ENCODE assay signal across 26 cellular contexts in genomic region chr7:38798552-38799267, GRCh38.
"Had no signal": no experiment of that assay in that cellular context is flagged by ENCODE, and none has a peak within 500 bp of the region (broad histone marks: within the 10 kb centered on the region; RNA-seq: fewer than 3 reads in every experiment).

No MANE protein-coding gene starts in this region.

- H3K4me2 ChIP-seq: smooth muscle cell had no signal

- H3K4me1 Mint-ChIP-seq: activated B cell treated with CpG ODN at 0.5 μM for 24 hours; mesothelial cell of epicardium; naive thymus-derived CD8-positive, alpha-beta T cell; neural crest cell; stimulated activated memory B cell treated with anti-CD40 and anti-IgM and Interleukin-4, amounts not matched to agents 10 μg/mL and 1 μg/mL and 100 μg/mL, for 72 hours; stimulated activated naive CD8-positive, alpha-beta T cell treated with anti-CD3 and anti-CD28 coated beads, Interleukin-15, amount 100 ng/mL, for 72 hours had no signal

- H3K9me3 ChIP-seq: adrenal gland, body of pancreas, right atrium auricular region, uterus had no signal

- H3K4me1 ChIP-seq: adrenal gland, body of pancreas, right atrium auricular region, uterus had no signal

- H3K27me3 Mint-ChIP-seq: activated B cell treated with CpG ODN at 0.5 μM for 24 hours; activated naive CD8-positive, alpha-beta T cell; naive thymus-derived CD8-positive, alpha-beta T cell; stimulated activated memory B cell treated with anti-CD40 and anti-IgM and Interleukin-4, amounts not matched to agents 10 μg/mL and 1 μg/mL and 100 μg/mL, for 72 hours; stimulated activated naive CD8-positive, alpha-beta T cell treated with anti-CD3 and anti-CD28 coated beads, Interleukin-15, amount 100 ng/mL, for 72 hours; type B pancreatic cell had no signal

- H3K36me3 Mint-ChIP-seq: mesothelial cell of epicardium, type B pancreatic cell had no signal

- H3K4me3 ChIP-seq: adrenal gland, body of pancreas, right atrium auricular region, smooth muscle cell, uterus had no signal

- H3K4me3 Mint-ChIP-seq: activated B cell treated with CpG ODN at 0.5 μM for 24 hours; activated naive CD8-positive, alpha-beta T cell; mesothelial cell of epicardium; naive thymus-derived CD8-positive, alpha-beta T cell; neural crest cell; stimulated activated memory B cell treated with anti-CD40 and anti-IgM and Interleukin-4, amounts not matched to agents 10 μg/mL and 1 μg/mL and 100 μg/mL, for 72 hours; stimulated activated naive CD8-positive, alpha-beta T cell treated with anti-CD3 and anti-CD28 coated beads, Interleukin-15, amount 100 ng/mL, for 72 hours; type B pancreatic cell had no signal

- H3K27ac ChIP-seq: adrenal gland, body of pancreas, epithelial cell of prostate, right atrium auricular region, uterus had no signal

- H3K27ac Mint-ChIP-seq: activated B cell treated with CpG ODN at 0.5 μM for 24 hours; activated naive CD8-positive, alpha-beta T cell; mesothelial cell of epicardium; stimulated activated naive CD8-positive, alpha-beta T cell treated with anti-CD3 and anti-CD28 coated beads, Interleukin-15, amount 100 ng/mL, for 72 hours; type B pancreatic cell had no signal

- DNase-seq: activated B cell treated with CpG ODN at 0.5 μM for 24 hours; activated effector memory CD4-positive, alpha-beta T cell treated with Interleukin-2 at 50 U/mL for 16 hours; activated naive CD4-positive, alpha-beta T cell treated with Interleukin-2 at 50 U/mL for 16 hours; activated T-cell treated with anti-CD3 and anti-CD28 coated beads for 4 hours; adrenal gland; aorta; body of pancreas; dermis blood vessel endothelial cell; effector CD4-positive, alpha-beta T cell; left ventricle myocardium superior; naive thymus-derived CD8-positive, alpha-beta T cell; stimulated activated CD4-positive, alpha-beta T cell treated with anti-CD3 and anti-CD28 coated beads, Interleukin-1b, Interleukin-23, amount 100 ng/mL, for 48 hours; stimulated activated CD4-positive, alpha-beta T cell treated with anti-CD3 and anti-CD28 coated beads, Interleukin-4, amount 100 ng/mL, for 4 hours; stimulated activated CD8-positive, alpha-beta memory T cell treated with anti-CD3 and anti-CD28 coated beads, Interleukin-4, amount 100 ng/mL, for 48 hours; stimulated activated naive CD8-positive, alpha-beta T cell treated with anti-CD3 and anti-CD28 coated beads, Interleukin-15, amount 100 ng/mL, for 72 hours; substantia nigra; T-helper 2 cell; uterus had no signal

- H3K9me3 Mint-ChIP-seq: activated B cell treated with CpG ODN at 0.5 μM for 24 hours; mesothelial cell of epicardium; naive thymus-derived CD8-positive, alpha-beta T cell; neural crest cell; stimulated activated memory B cell treated with anti-CD40 and anti-IgM and Interleukin-4, amounts not matched to agents 10 μg/mL and 1 μg/mL and 100 μg/mL, for 72 hours; stimulated activated naive CD8-positive, alpha-beta T cell treated with anti-CD3 and anti-CD28 coated beads, Interleukin-15, amount 100 ng/mL, for 72 hours; type B pancreatic cell had no signal

- H3K27me3 ChIP-seq: adrenal gland, body of pancreas, right atrium auricular region, uterus had no signal

- H3K36me3 ChIP-seq: adrenal gland, uterus had no signal
